10 cellular contexts compared by ENCODE assay signal in the genomic region with DNA sequence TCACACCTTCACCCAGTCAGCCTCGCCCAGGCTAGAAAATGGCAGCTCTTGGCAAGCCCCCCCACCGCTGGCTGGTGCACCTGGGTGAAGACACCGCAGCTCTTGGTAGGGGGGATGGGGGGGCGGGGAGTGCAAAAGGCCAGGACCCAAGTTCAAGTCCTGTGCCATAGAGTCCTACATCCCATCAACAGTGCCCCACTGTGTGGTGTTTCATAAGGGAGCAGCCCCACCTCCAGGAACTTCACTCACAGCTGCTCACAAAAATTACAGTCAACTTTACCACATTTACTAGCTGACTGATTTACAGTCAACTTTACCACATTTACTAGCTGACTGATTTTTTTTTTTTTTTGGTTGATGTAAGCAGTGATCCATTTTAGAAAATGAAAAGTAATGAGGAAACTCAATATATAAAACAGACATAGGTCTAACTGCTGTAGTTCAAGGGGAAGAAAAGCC.
A peak's percentile ranks its signal among the peaks of the same experiment; 100 is the strongest.
DNase-seq lines count a peak whose midpoint lies in the region; ATAC-seq and TF ChIP-seq lines count a peak whose summit lies in the region.
"Had no signal": no experiment of that assay in that cellular context is flagged by ENCODE, and none has a peak within 500 bp of the region (broad histone marks: within the 10 kb centered on the region; RNA-seq: fewer than 3 reads in every experiment).

No MANE protein-coding gene starts in this region.

- H3K4me1 ChIP-seq in foreskin keratinocyte, result peaks cover 13% of the 10 kb centered on the region

- no peak overlapping the region for H3K4me3 Mint-ChIP-seq in T-helper 2 cell treated with Interferon-gamma antibody and Interleukin-4, amounts not matched to agents 5 μg/mL and 100 μg/mL, for 36 hours
- H3K4me3 Mint-ChIP-seq: activated naive CD4-positive, alpha-beta T cell treated with anti-CD3 and anti-CD28 coated beads, Interleukin-2, amount 50 U/mL, for 24 hours had no signal

- no peaks in the 10 kb centered on the region for H3K4me1 Mint-ChIP-seq in T-helper 2 cell treated with Interferon-gamma antibody and Interleukin-4, amounts not matched to agents 5 μg/mL and 100 μg/mL, for 36 hours (ENCODE audit: low read depth)
- H3K4me1 Mint-ChIP-seq: activated naive CD4-positive, alpha-beta T cell treated with anti-CD3 and anti-CD28 coated beads, Interleukin-2, amount 50 U/mL, for 24 hours had no signal

- H3K27me3 Mint-ChIP-seq in T-helper 2 cell treated with Interferon-gamma antibody and Interleukin-4, amounts not matched to agents 5 μg/mL and 100 μg/mL, for 36 hours (ENCODE audit: low read depth), result no peaks in the 10 kb centered on the region
- H3K27me3 Mint-ChIP-seq: activated naive CD4-positive, alpha-beta T cell treated with anti-CD3 and anti-CD28 coated beads, Interleukin-2, amount 50 U/mL, for 24 hours had no signal

- no peak overlapping the region for H3K4me3 ChIP-seq in AG10803 (ENCODE audit: low read length)
- no peak overlapping the region for H3K4me3 ChIP-seq in NB4 (ENCODE audit: low read depth, low read length)

- H3K27ac Mint-ChIP-seq in T-helper 2 cell treated with Interferon-gamma antibody and Interleukin-4, amounts not matched to agents 5 μg/mL and 100 μg/mL, for 36 hours, result no peak overlapping the region
- H3K27ac Mint-ChIP-seq: activated naive CD4-positive, alpha-beta T cell treated with anti-CD3 and anti-CD28 coated beads, Interleukin-2, amount 50 U/mL, for 24 hours had no signal

- no peaks in the 10 kb centered on the region for H3K27me3 ChIP-seq in foreskin keratinocyte

- H3K9me3 Mint-ChIP-seq in T-helper 2 cell treated with Interferon-gamma antibody and Interleukin-4, amounts not matched to agents 5 μg/mL and 100 μg/mL, for 36 hours, result no peaks in the 10 kb centered on the region
- H3K9me3 Mint-ChIP-seq: activated naive CD4-positive, alpha-beta T cell treated with anti-CD3 and anti-CD28 coated beads, Interleukin-2, amount 50 U/mL, for 24 hours had no signal

- TF ChIP-seq CTCF in AG10803 (conservative IDR thresholded peaks at IDR 0.05; ENCODE audit: low read length) (no peak), NB4 (IDR thresholded peaks at IDR 0.05; ENCODE audit: low read depth, low read length) (no peak), foreskin keratinocyte (conservative IDR thresholded peaks at IDR 0.05) (peak; percentile 23)

- peak; percentile 60 for DNase-seq in AG10803 (ENCODE audit: low read depth)
- peak; percentile 68 for DNase-seq in NB4 (ENCODE audit: low read depth)
- no peak for DNase-seq in foreskin keratinocyte
- DNase-seq in amniotic stem cell (lab: John Stamatoyannopoulos, UW), result no peak
- no peak for DNase-seq in T-helper 2 cell treated with Interferon-gamma antibody and Interleukin-4, amounts not matched to agents 5 μg/mL and 100 μg/mL, for 36 hours (ENCODE audit: low spot score)
- DNase-seq in NCI-H524 (lab: John Stamatoyannopoulos, UW), result no peak
- DNase-seq: NCI-H1417 treated with DMSO at 0.1 percent for 48 hours had no signal

- ATAC-seq in GM21447 (IDR thresholded peaks at IDR 0.05; ENCODE audit: unreplicated experiment), result peak; percentile 70
- ATAC-seq in foreskin keratinocyte, result no peak
- ATAC-seq in HG03439 (IDR thresholded peaks at IDR 0.05; ENCODE audit: unreplicated experiment), result no peak

- no peak overlapping the region for H3K27ac ChIP-seq in foreskin keratinocyte

- TF ChIP-seq POLR2A in NB4 (IDR thresholded peaks at IDR 0.05; ENCODE audit: extremely low read depth, insufficient read length), result no peak

- H3K36me3 Mint-ChIP-seq in T-helper 2 cell treated with Interferon-gamma antibody and Interleukin-4, amounts not matched to agents 5 μg/mL and 100 μg/mL, for 36 hours (ENCODE audit: low read depth), result no peaks in the 10 kb centered on the region
- H3K36me3 Mint-ChIP-seq: activated naive CD4-positive, alpha-beta T cell treated with anti-CD3 and anti-CD28 coated beads, Interleukin-2, amount 50 U/mL, for 24 hours had no signal

Comparison
In these comparisons a context has a peak if more than half of its experiments do, and no peak if none do; other contexts are left out.
1. DNase-seq: peak in AG10803 (single experiment) and NB4 (single experiment); none in foreskin keratinocyte (0 of 2), amniotic stem cell (single experiment), T-helper 2 cell treated with Interferon-gamma antibody and Interleukin-4, amounts not matched to agents 5 μg/mL and 100 μg/mL, for 36 hours (single experiment) and NCI-H524 (0 of 2).